In genomic region chr10:71213127-71213616, GRCh38 we compare ENCODE assay signal across 8 cellular contexts. TPM values are rescaled to one million over a fixed set of nuclear protein-coding genes. Genes with fewer than 3 reads are reported as not detected.
DNase-seq lines count a peak whose midpoint lies in the region.

No MANE protein-coding gene starts in this region.

- peaks cover 8% of the 10 kb centered on the region for H3K4me1 Mint-ChIP-seq in activated CD4-positive, alpha-beta T cell treated with anti-CD3 and anti-CD28 coated beads, Interleukin-2, amount 10 ng/mL, durations not matched to agents 24 days and 14 days

- H3K27me3 ChIP-seq in neuronal stem cell (ENCODE audit: control insufficient read depth in 3 of 3, insufficient read depth in 3 of 3, low read depth in 1 of 3, low read length in 3 of 3): peaks cover 0 to 84% (median 32%) of the 10 kb centered on the region in 3 experiments

- H4K8ac ChIP-seq in neuronal stem cell (ENCODE audit: low read depth, low read length): no peak overlapping the region

- no peak overlapping the region for H3K23ac ChIP-seq in neuronal stem cell (ENCODE audit: low read depth, low read length, poor library complexity)

- no peaks in the 10 kb centered on the region for H3K36me3 Mint-ChIP-seq in activated CD4-positive, alpha-beta T cell treated with anti-CD3 and anti-CD28 coated beads, Interleukin-2, amount 10 ng/mL, durations not matched to agents 24 days and 14 days (ENCODE audit: low read depth)

- H3K4ac ChIP-seq in neuronal stem cell (ENCODE audit: low read length): no peak overlapping the region

- H3K14ac ChIP-seq in neuronal stem cell (ENCODE audit: low read length): no peak overlapping the region

- H2AK5ac ChIP-seq in neuronal stem cell (ENCODE audit: low read depth, low read length): no peak overlapping the region

- no CpG with 5 or more reads among the region's 36 CpGs for WGBS in neuronal stem cell (ENCODE audit: extremely low coverage in 2 of 2, insufficient read length in 2 of 2, insufficient replicate concordance in 1 of 2), 2 donors

- no peak overlapping the region for H2BK120ac ChIP-seq in neuronal stem cell (ENCODE audit: low read depth, low read length)

- intact Hi-C loops in activated CD4-positive, alpha-beta T cell treated with anti-CD3 and anti-CD28 coated beads, Interleukin-2, amount 10 ng/mL, durations not matched to agents 24 days and 14 days (cut with micrococcal nuclease): no loop called here

- peak overlapping the region; percentile 41 for H3K4me3 Mint-ChIP-seq in activated CD4-positive, alpha-beta T cell treated with anti-CD3 and anti-CD28 coated beads, Interleukin-2, amount 10 ng/mL, durations not matched to agents 24 days and 14 days

- H2BK12ac ChIP-seq in neuronal stem cell (ENCODE audit: low read length): no peak overlapping the region

- H3K9ac ChIP-seq in neuronal stem cell (ENCODE audit: low read depth, low read length, poor library complexity): peak overlapping the region; percentile 71

- peak overlapping the region; percentile 92 for H3K18ac ChIP-seq in neuronal stem cell (ENCODE audit: low read length)

- no peaks in the 10 kb centered on the region for H3K36me3 ChIP-seq in neuronal stem cell (replicated peaks in 1 of 2; ENCODE audit: control insufficient read depth in 2 of 2, insufficient read depth in 2 of 2, low read length in 2 of 2)

- no peak overlapping the region for H3K27ac Mint-ChIP-seq in activated CD4-positive, alpha-beta T cell treated with anti-CD3 and anti-CD28 coated beads, Interleukin-2, amount 10 ng/mL, durations not matched to agents 24 days and 14 days

- DNase-seq in activated CD4-positive, alpha-beta T cell treated with anti-CD3 and anti-CD28 coated beads, Interleukin-2, amount 10 ng/mL, durations not matched to agents 24 days and 14 days: peak; percentile 77
- DNase-seq in activated CD4-positive, alpha-beta T cell treated with anti-CD3 and anti-CD28 coated beads, Interleukin-2, amount 50 U/mL, for 4 hours: no peak
- DNase-seq in NCI-H2171 treated with DMSO at 0.1 percent for 48 hours (lab: John Stamatoyannopoulos, UW) (peak; percentile 70), globus pallidus (ENCODE audit: low spot score) (peak; percentile 48), neuronal stem cell (ENCODE audit: low spot score) (peak; percentile 45), SHP77 (lab: John Stamatoyannopoulos, UW) (no peak)
- DNase-seq in activated naive CD4-positive, alpha-beta T cell treated with anti-CD3 and anti-CD28 coated beads, Interleukin-2, amount 50 U/mL, for 16 hours: peak; percentile 28
- DNase-seq in stimulated activated naive CD4-positive, alpha-beta T cell treated with Interleukin-2 at 50 U/mL for 16 hours (lab: John Stamatoyannopoulos, UW): no peak

- peak overlapping the region; percentile 95 for H2AFZ ChIP-seq in neuronal stem cell (ENCODE audit: low read length)

- H3K27ac ChIP-seq in neuronal stem cell (replicated peaks; ENCODE audit: low read length): no peak overlapping the region

- peaks cover 15 to 34% of the 10 kb centered on the region in 2 donors for H3K4me1 ChIP-seq in neuronal stem cell (ENCODE audit: control insufficient read depth in 2 of 2, insufficient read depth in 1 of 2, low read depth in 1 of 2, low read length in 2 of 2)

- peak overlapping the region; percentile 18 for H2BK15ac ChIP-seq in neuronal stem cell (ENCODE audit: low read length)

- H3K9me3 Mint-ChIP-seq in activated CD4-positive, alpha-beta T cell treated with anti-CD3 and anti-CD28 coated beads, Interleukin-2, amount 10 ng/mL, durations not matched to agents 24 days and 14 days: no peaks in the 10 kb centered on the region

- H4K91ac ChIP-seq in neuronal stem cell (ENCODE audit: low read depth, low read length, poor library complexity): no peak overlapping the region

- H3K4me3 ChIP-seq in neuronal stem cell (ENCODE audit: low read length in 2 of 2): peak overlapping the region; percentile 41 to 87

- H3K79me1 ChIP-seq in neuronal stem cell (ENCODE audit: low read depth, low read length): no peaks in the 10 kb centered on the region

- H3K4me2 ChIP-seq in neuronal stem cell (ENCODE audit: insufficient read depth, low read length, poor library complexity, severe bottlenecking): peak overlapping the region; percentile 84

- no peak overlapping the region for H2BK5ac ChIP-seq in neuronal stem cell (ENCODE audit: low read length)

- peaks cover 77% of the 10 kb centered on the region for H3K27me3 Mint-ChIP-seq in activated CD4-positive, alpha-beta T cell treated with anti-CD3 and anti-CD28 coated beads, Interleukin-2, amount 10 ng/mL, durations not matched to agents 24 days and 14 days

- H3K9me3 ChIP-seq in neuronal stem cell (replicated peaks in 1 of 2; ENCODE audit: control insufficient read depth in 2 of 2, insufficient read depth in 1 of 2, low read depth in 1 of 2, low read length in 2 of 2): no peaks in the 10 kb centered on the region

RNA-seq across cellular contexts. Expression of gene UNC5B, which starts 0.8 kb away (rescaled TPM):
- total RNA-seq in activated CD4-positive, alpha-beta T cell treated with anti-CD3 and anti-CD28 coated beads, Interleukin-2, amount 10 ng/mL, durations not matched to agents 24 days and 14 days: 0.02 and 0.14 TPM in 2 replicates
- 2.8 TPM for polyA plus RNA-seq in neuronal stem cell (2013, experiment 1 of 2)
- polyA plus RNA-seq in neuronal stem cell (2013, experiment 2 of 2): 2.8 TPM

Comparison
In these comparisons a context has a peak if more than half of its experiments do, and no peak if none do; other contexts are left out.
1. DNase-seq: peak in activated CD4-positive, alpha-beta T cell treated with anti-CD3 and anti-CD28 coated beads, Interleukin-2, amount 10 ng/mL, durations not matched to agents 24 days and 14 days (single experiment), NCI-H2171 treated with DMSO at 0.1 percent for 48 hours (single experiment), activated naive CD4-positive, alpha-beta T cell treated with anti-CD3 and anti-CD28 coated beads, Interleukin-2, amount 50 U/mL, for 16 hours (single experiment), globus pallidus (single experiment) and neuronal stem cell (single experiment); none in activated CD4-positive, alpha-beta T cell treated with anti-CD3 and anti-CD28 coated beads, Interleukin-2, amount 50 U/mL, for 4 hours (0 of 2), stimulated activated naive CD4-positive, alpha-beta T cell treated with Interleukin-2 at 50 U/mL for 16 hours (single experiment) and SHP77 (0 of 2).